Comparison of ENCODE assay signal across 18 cellular contexts in the genomic region with DNA sequence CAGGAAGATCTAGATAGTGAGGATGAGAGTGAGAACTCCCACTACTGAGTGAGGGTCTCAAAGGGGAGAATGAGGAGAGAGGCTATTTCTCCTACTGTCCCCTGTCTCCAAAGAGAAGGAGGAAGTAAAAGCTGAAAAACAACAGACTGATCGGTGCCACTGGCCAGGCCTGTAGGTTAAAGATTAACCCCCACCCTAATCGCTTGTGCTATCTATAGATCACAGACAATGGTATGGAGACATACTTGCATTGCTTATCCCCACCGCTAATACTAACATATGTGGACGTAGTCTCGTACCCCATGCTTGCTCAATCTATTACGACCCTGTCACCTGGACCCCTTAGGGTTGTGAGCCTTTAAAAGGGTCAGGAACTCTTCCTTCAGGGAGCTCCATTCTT.
DNase-seq lines count a peak whose midpoint lies in the region.
"Had no signal": no experiment of that assay in that cellular context is flagged by ENCODE, and none has a peak within 500 bp of the region (broad histone marks: within the 10 kb centered on the region; RNA-seq: fewer than 3 reads in every experiment).

No MANE protein-coding gene starts in this region.

- DNase-seq in SW480 (ENCODE audit: low spot score) = peak; percentile 16
- peak; percentile 17 for DNase-seq in kidney tubule cell (ENCODE audit: low spot score)
- no peak for DNase-seq in SHP77 (lab: John Stamatoyannopoulos, UW)
- DNase-seq in NCI-H1694 (lab: John Stamatoyannopoulos, UW) = no peak
- DNase-seq in NCI-H226 = no peak
- DNase-seq in NCI-H146 (lab: John Stamatoyannopoulos, UW) = no peak
- DNase-seq: activated CD4-positive, alpha-beta T cell treated with anti-CD3 and anti-CD28 coated beads, Interleukin-2, amount 10 ng/mL, durations not matched to agents 7 days and 5 days; activated T-cell treated with anti-CD3 and anti-CD28 coated beads, Interleukin-2, amount 50 U/mL, for 48 hours; kidney; NCI-H1417; ovary; stimulated activated CD4-positive, alpha-beta T cell treated with anti-CD3 and anti-CD28 coated beads, Interleukin-2, amount 100 ng/mL, for 24 hours; upper lobe of left lung had no signal

- H3K9ac ChIP-seq in HUES48 (ENCODE audit: low read depth, low read length) = no peak overlapping the region

- H3K27me3 ChIP-seq in HUES48 (ENCODE audit: control insufficient read depth, insufficient read depth, low read length) = no peaks in the 10 kb centered on the region
- H3K27me3 ChIP-seq: ovary, upper lobe of left lung had no signal

- no peak overlapping the region for H3K4me3 ChIP-seq in HUES48 (ENCODE audit: low read depth, low read length)
- H3K4me3 ChIP-seq: HAP-1, lung, mucosa of descending colon, ovary, upper lobe of left lung had no signal

- H3K27ac ChIP-seq in HUES48 (ENCODE audit: low read depth, low read length) = peak overlapping the region; percentile 42
- H3K27ac ChIP-seq: C4-2B, ovary, upper lobe of left lung had no signal

- H3K9me3 ChIP-seq in HUES48 (ENCODE audit: control insufficient read depth, insufficient read depth, low read length) = peaks cover 5% of the 10 kb centered on the region
- H3K9me3 ChIP-seq: HAP-1, mucosa of descending colon, ovary, upper lobe of left lung had no signal

- no peaks in the 10 kb centered on the region for H3K4me1 ChIP-seq in HUES48 (ENCODE audit: control insufficient read depth, insufficient read depth, low read length)
- H3K4me1 ChIP-seq: HAP-1, upper lobe of left lung had no signal

- no peaks in the 10 kb centered on the region for H3K36me3 ChIP-seq in HUES48 (ENCODE audit: control insufficient read depth, insufficient read depth, low read length)
- H3K36me3 ChIP-seq: HAP-1, ovary, upper lobe of left lung had no signal

Comparison
In these comparisons a context has a peak if more than half of its experiments do, and no peak if none do; other contexts are left out.
1. DNase-seq: peak in SW480 (single experiment) and kidney tubule cell (single experiment); none in SHP77 (0 of 2), NCI-H1694 (single experiment), NCI-H226 (single experiment) and NCI-H146 (single experiment).